ENCODE assay signal across 23 cellular contexts in the genomic region with DNA sequence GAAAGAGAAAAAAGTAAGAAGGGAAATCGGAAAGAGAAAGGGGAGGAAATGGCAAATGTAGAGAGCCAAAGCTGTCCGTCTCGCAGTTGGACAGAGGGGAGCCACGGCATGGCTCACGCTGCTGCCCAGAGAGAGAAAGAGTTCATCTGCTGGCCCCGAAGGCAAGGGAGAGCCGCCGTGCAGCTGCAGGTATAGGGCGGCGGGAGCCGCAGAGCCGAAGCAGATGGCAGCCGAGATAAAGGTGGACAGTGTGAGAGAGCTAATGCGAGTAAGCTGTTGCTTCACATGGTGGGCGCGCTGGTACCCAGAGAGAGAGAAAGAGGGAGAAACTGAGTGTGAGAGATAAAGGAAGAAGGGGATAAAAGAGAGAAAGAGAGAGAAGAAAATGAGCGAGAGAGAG.
"Had no signal": no experiment of that assay in that cellular context is flagged by ENCODE, and none has a peak within 500 bp of the region (broad histone marks: within the 10 kb centered on the region; RNA-seq: fewer than 3 reads in every experiment).

No MANE protein-coding gene starts in this region.

- H3K36me3 Mint-ChIP-seq: stimulated activated naive B cell treated with anti-CD40 and anti-IgM and Interleukin-4, amounts not matched to agents 10 μg/mL and 1 μg/mL and 100 μg/mL, for 72 hours had no signal

- H3K9me3 ChIP-seq: colonic mucosa, left ventricle myocardium inferior, ovary, thoracic aorta had no signal

- H3K4me3 Mint-ChIP-seq: activated naive CD4-positive, alpha-beta T cell treated with anti-CD3 and anti-CD28 coated beads, Interleukin-2, amount 10 ng/mL, durations not matched to agents 7 days and 5 days; activated naive CD8-positive, alpha-beta T cell treated with anti-CD3 and anti-CD28 coated beads, Interleukin-2, amount 50 U/mL, for 24 hours; central memory CD8-positive, alpha-beta T cell; naive thymus-derived CD4-positive, alpha-beta T cell; stimulated activated naive B cell treated with anti-CD40 and anti-IgM and Interleukin-4, amounts not matched to agents 10 μg/mL and 1 μg/mL and 100 μg/mL, for 72 hours had no signal

- FAIRE-seq: urothelium cell line had no signal

- H3K4me2 ChIP-seq: smooth muscle cell had no signal

- H3K36me3 ChIP-seq: brain microvascular endothelial cell, colonic mucosa, left ventricle myocardium inferior, ovary, thoracic aorta had no signal

- ATAC-seq: activated naive CD8-positive, alpha-beta T cell treated with anti-CD3 and anti-CD28 coated beads, Interleukin-2, amount 50 U/mL, for 24 hours; naive thymus-derived CD4-positive, alpha-beta T cell; sciatic nerve; stimulated activated naive B cell treated with anti-CD40 and anti-IgM and Interleukin-4, amounts not matched to agents 10 μg/mL and 1 μg/mL and 100 μg/mL, for 72 hours had no signal

- H3K27ac ChIP-seq: brain microvascular endothelial cell, colonic mucosa, ovary, thoracic aorta had no signal

- H3K4me3 ChIP-seq: colonic mucosa, left ventricle myocardium inferior, ovary, smooth muscle cell, thoracic aorta had no signal

- H3K4me1 Mint-ChIP-seq: activated naive CD4-positive, alpha-beta T cell treated with anti-CD3 and anti-CD28 coated beads, Interleukin-2, amount 10 ng/mL, durations not matched to agents 7 days and 5 days; activated naive CD8-positive, alpha-beta T cell treated with anti-CD3 and anti-CD28 coated beads, Interleukin-2, amount 50 U/mL, for 24 hours; central memory CD8-positive, alpha-beta T cell; stimulated activated naive B cell treated with anti-CD40 and anti-IgM and Interleukin-4, amounts not matched to agents 10 μg/mL and 1 μg/mL and 100 μg/mL, for 72 hours had no signal

- H3K27ac Mint-ChIP-seq: activated naive CD4-positive, alpha-beta T cell treated with anti-CD3 and anti-CD28 coated beads, Interleukin-2, amount 10 ng/mL, durations not matched to agents 7 days and 5 days; activated naive CD8-positive, alpha-beta T cell treated with anti-CD3 and anti-CD28 coated beads, Interleukin-2, amount 50 U/mL, for 24 hours; naive thymus-derived CD4-positive, alpha-beta T cell; stimulated activated naive B cell treated with anti-CD40 and anti-IgM and Interleukin-4, amounts not matched to agents 10 μg/mL and 1 μg/mL and 100 μg/mL, for 72 hours had no signal

- H3K4me1 ChIP-seq: colonic mucosa had no signal

- DNase-seq: activated CD4-positive, alpha-beta T cell treated with anti-CD3 and anti-CD28 coated beads, Interleukin-2, amount 50 U/mL, for 1 hour; activated CD4-positive, CD25-positive, alpha-beta regulatory T cell treated with anti-CD3 and anti-CD28 coated beads, Interleukin-2, amount 50 U/mL, for 72 hours; activated CD8-positive, alpha-beta memory T cell treated with anti-CD3 and anti-CD28 coated beads for 24 hours; activated CD8-positive, alpha-beta memory T cell treated with anti-CD3 and anti-CD28 coated beads, Interleukin-2, amount 50 U/mL, for 48 hours; activated effector memory CD4-positive, alpha-beta T cell treated with Interleukin-2 at 50 U/mL for 16 hours; activated naive CD4-positive, alpha-beta T cell treated with anti-CD3 and anti-CD28 coated beads, Interleukin-2, amount 10 ng/mL, durations not matched to agents 7 days and 5 days; activated naive CD8-positive, alpha-beta T cell treated with anti-CD3 and anti-CD28 coated beads, Interleukin-2, amount 50 U/mL, for 24 hours; activated T-cell treated with anti-CD3 and anti-CD28 coated beads, Interleukin-2, amount 50 U/mL, for 48 hours; anterior cingulate cortex; brain microvascular endothelial cell; colonic mucosa; foreskin melanocyte; left ventricle myocardium inferior; mesendoderm; naive thymus-derived CD4-positive, alpha-beta T cell; stimulated activated naive B cell treated with anti-CD40 and anti-IgM and Interleukin-4, amounts not matched to agents 10 μg/mL and 1 μg/mL and 100 μg/mL, for 72 hours; T1000 had no signal

- H3K27me3 ChIP-seq: brain microvascular endothelial cell, colonic mucosa, ovary had no signal
